ENCODE assay signal across 18 cellular contexts in the genomic region with DNA sequence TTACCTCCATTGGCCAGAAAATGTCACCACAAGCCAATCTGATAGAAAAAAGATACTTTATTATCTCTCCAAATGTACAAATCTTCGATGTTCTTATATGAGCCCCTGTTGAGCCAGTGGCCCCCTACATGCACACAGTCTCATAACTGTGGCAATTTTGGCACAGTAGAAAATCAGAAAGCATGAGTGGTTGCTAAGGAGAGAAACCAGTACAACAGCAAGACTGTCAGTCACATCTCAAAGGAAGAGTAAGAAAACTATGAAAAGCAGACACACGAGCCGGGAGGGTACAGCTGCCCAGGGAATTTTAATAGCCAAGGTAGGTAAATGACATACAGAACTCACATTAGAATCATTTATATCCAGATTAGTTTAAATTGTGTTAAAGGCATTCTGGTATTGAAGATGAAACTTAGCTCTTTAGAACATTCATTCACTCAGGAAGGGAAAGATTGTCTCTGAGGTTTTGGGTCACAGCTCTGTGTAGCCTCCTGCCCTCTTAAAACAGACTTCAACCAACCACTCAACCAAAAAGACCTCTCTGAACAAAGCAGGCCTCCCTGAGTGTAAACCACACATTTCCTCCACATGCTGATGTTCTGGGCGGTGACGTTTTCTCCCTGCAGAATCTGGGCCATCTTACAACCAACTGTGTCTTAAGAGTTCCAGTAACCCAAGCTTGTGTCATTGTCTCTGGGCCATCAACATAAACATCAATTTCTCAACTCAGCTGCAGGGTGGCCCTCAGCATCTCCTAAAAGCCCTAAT.
DNase-seq lines count a peak whose midpoint lies in the region; ATAC-seq, FAIRE-seq and TF ChIP-seq lines count a peak whose summit lies in the region.
"Had no signal": no experiment of that assay in that cellular context is flagged by ENCODE, and none has a peak within 500 bp of the region (broad histone marks: within the 10 kb centered on the region; RNA-seq: fewer than 3 reads in every experiment).

No MANE protein-coding gene starts in this region.

- H3K9me3 Mint-ChIP-seq in activated T-cell treated with anti-CD3 and anti-CD28 coated beads, Interleukin-2, amount 50 U/mL, for 4 hours, result no peaks in the 10 kb centered on the region
- H3K9me3 Mint-ChIP-seq in T-helper 1 cell treated with Interleukin-12 subunit alpha and Interleukin-12 subunit beta and Interleukin-4 antibody, amounts not matched to agents 30 μg/mL and 1 μg/mL, for 36 hours, result peaks cover 4% of the 10 kb centered on the region
- peaks cover 14 to 16% of the 10 kb centered on the region in 2 donors for H3K9me3 Mint-ChIP-seq in effector memory CD8-positive, alpha-beta T cell
- H3K9me3 Mint-ChIP-seq: nephron; T-helper 2 cell treated with Interferon-gamma antibody and Interleukin-4, amounts not matched to agents 5 μg/mL and 100 μg/mL, for 36 hours had no signal

- peak; percentile 18 to 41 for ATAC-seq in activated T-cell treated with anti-CD3 and anti-CD28 coated beads, Interleukin-2, amount 50 U/mL, for 4 hours
- ATAC-seq in effector memory CD8-positive, alpha-beta T cell (replicated peaks), result peak; percentile 92
- ATAC-seq in HG02763 (IDR thresholded peaks at IDR 0.05; ENCODE audit: unreplicated experiment), result no peak
- ATAC-seq: psoas muscle had no signal

- peak overlapping the region; percentile 22 for H3K27ac ChIP-seq in smooth muscle cell (ENCODE audit: low read depth)
- H3K27ac ChIP-seq: psoas muscle, vagina had no signal

- H2AFZ ChIP-seq in smooth muscle cell (ENCODE audit: low read depth), result no peak overlapping the region

- no peak for FAIRE-seq in urothelium cell line (lab: Jason Lieb, UNC)
- FAIRE-seq: frontal cortex had no signal

- no peaks in the 10 kb centered on the region for H3K9me3 ChIP-seq in smooth muscle cell (replicated peaks; ENCODE audit: low read depth)
- H3K9me3 ChIP-seq: psoas muscle, vagina had no signal

- DNase-seq in activated T-cell treated with anti-CD3 and anti-CD28 coated beads, Interleukin-2, amount 50 U/mL, for 4 hours, result no peak
- DNase-seq in activated T-cell treated with anti-CD3 and anti-CD28 coated beads, Interleukin-2, amount 50 U/mL, for 48 hours, result no peak
- peak in 2 of 3 experiments; percentile 48 to 52 for DNase-seq in effector memory CD8-positive, alpha-beta T cell
- no peak for DNase-seq in smooth muscle cell (lab: John Stamatoyannopoulos, UW; ENCODE audit: unreplicated experiment)
- DNase-seq in urothelium cell line (ENCODE audit: low spot score), result no peak
- DNase-seq in AML-193 (lab: John Stamatoyannopoulos, UW), result no peak
- DNase-seq: DMS 273 treated with DMSO at 0.1 percent for 48 hours, NCI-H1417 treated with DMSO at 0.1 percent for 48 hours, psoas muscle, Right ventricle myocardium superior had no signal

- no peaks in the 10 kb centered on the region for H3K27me3 Mint-ChIP-seq in activated T-cell treated with anti-CD3 and anti-CD28 coated beads, Interleukin-2, amount 50 U/mL, for 4 hours (ENCODE audit: low read depth)
- H3K27me3 Mint-ChIP-seq in T-helper 1 cell treated with Interleukin-12 subunit alpha and Interleukin-12 subunit beta and Interleukin-4 antibody, amounts not matched to agents 30 μg/mL and 1 μg/mL, for 36 hours (ENCODE audit: low read depth), result no peaks in the 10 kb centered on the region
- H3K27me3 Mint-ChIP-seq in effector memory CD8-positive, alpha-beta T cell, result no peaks in the 10 kb centered on the region

- H3K4me1 ChIP-seq in smooth muscle cell (ENCODE audit: low read depth), result no peaks in the 10 kb centered on the region
- H3K4me1 ChIP-seq: psoas muscle, vagina had no signal

- peaks cover 21% of the 10 kb centered on the region for H3K4me1 Mint-ChIP-seq in activated T-cell treated with anti-CD3 and anti-CD28 coated beads, Interleukin-2, amount 50 U/mL, for 4 hours (ENCODE audit: low read depth)
- peaks cover 10% of the 10 kb centered on the region for H3K4me1 Mint-ChIP-seq in T-helper 1 cell treated with Interleukin-12 subunit alpha and Interleukin-12 subunit beta and Interleukin-4 antibody, amounts not matched to agents 30 μg/mL and 1 μg/mL, for 36 hours (ENCODE audit: low read depth)
- peaks cover 0 to 24% of the 10 kb centered on the region in 2 donors for H3K4me1 Mint-ChIP-seq in effector memory CD8-positive, alpha-beta T cell (ENCODE audit: low read depth in 2 of 2)
- H3K4me1 Mint-ChIP-seq: nephron had no signal

- no peak overlapping the region for H3K9ac ChIP-seq in smooth muscle cell (ENCODE audit: low read depth)

- no peak overlapping the region for H3K4me3 ChIP-seq in smooth muscle cell
- H3K4me3 ChIP-seq: lung, psoas muscle, vagina had no signal

- no peak overlapping the region for H3K4me3 Mint-ChIP-seq in activated T-cell treated with anti-CD3 and anti-CD28 coated beads, Interleukin-2, amount 50 U/mL, for 4 hours
- H3K4me3 Mint-ChIP-seq in T-helper 1 cell treated with Interleukin-12 subunit alpha and Interleukin-12 subunit beta and Interleukin-4 antibody, amounts not matched to agents 30 μg/mL and 1 μg/mL, for 36 hours, result no peak overlapping the region
- H3K4me3 Mint-ChIP-seq in effector memory CD8-positive, alpha-beta T cell, result peak overlapping the region in 1 of 2 donors; percentile 82
- H3K4me3 Mint-ChIP-seq: nephron; stimulated activated naive CD8-positive, alpha-beta T cell treated with anti-CD3 and anti-CD28 coated beads, Interleukin-15, Interleukin-2, amounts not matched to agents 100 ng/mL and 50 ng/mL, for 24 hours; T-helper 2 cell treated with Interferon-gamma antibody and Interleukin-4, amounts not matched to agents 5 μg/mL and 100 μg/mL, for 36 hours had no signal

- no peak for TF ChIP-seq CTCF in smooth muscle cell (IDR thresholded peaks at IDR 0.05; ENCODE audit: borderline replicate concordance, insufficient read depth, poor library complexity, severe bottlenecking)

- no peaks in the 10 kb centered on the region for H3K79me2 ChIP-seq in smooth muscle cell (ENCODE audit: low read depth)

- H3K27ac Mint-ChIP-seq in T-helper 1 cell treated with Interleukin-12 subunit alpha and Interleukin-12 subunit beta and Interleukin-4 antibody, amounts not matched to agents 30 μg/mL and 1 μg/mL, for 36 hours, result peak overlapping the region; percentile 24
- peak overlapping the region; percentile 27 to 77 for H3K27ac Mint-ChIP-seq in effector memory CD8-positive, alpha-beta T cell
- H3K27ac Mint-ChIP-seq: nephron; stimulated activated naive CD8-positive, alpha-beta T cell treated with anti-CD3 and anti-CD28 coated beads, Interleukin-15, Interleukin-2, amounts not matched to agents 100 ng/mL and 50 ng/mL, for 24 hours; T-helper 2 cell treated with Interferon-gamma antibody and Interleukin-4, amounts not matched to agents 5 μg/mL and 100 μg/mL, for 36 hours had no signal

- peaks cover 11% of the 10 kb centered on the region for H3F3A ChIP-seq in smooth muscle cell (ENCODE audit: low read depth)

- H3K36me3 Mint-ChIP-seq in activated T-cell treated with anti-CD3 and anti-CD28 coated beads, Interleukin-2, amount 50 U/mL, for 4 hours (ENCODE audit: insufficient read depth), result no peaks in the 10 kb centered on the region
- H3K36me3 Mint-ChIP-seq in T-helper 1 cell treated with Interleukin-12 subunit alpha and Interleukin-12 subunit beta and Interleukin-4 antibody, amounts not matched to agents 30 μg/mL and 1 μg/mL, for 36 hours (ENCODE audit: low read depth), result no peaks in the 10 kb centered on the region
- H3K36me3 Mint-ChIP-seq in effector memory CD8-positive, alpha-beta T cell (ENCODE audit: insufficient read depth), result peaks cover 5% of the 10 kb centered on the region

- no peaks in the 10 kb centered on the region for H3K27me3 ChIP-seq in smooth muscle cell (ENCODE audit: low read depth)
- H3K27me3 ChIP-seq: vagina had no signal

- no peak overlapping the region for H3K4me2 ChIP-seq in smooth muscle cell

- H3K36me3 ChIP-seq in smooth muscle cell (ENCODE audit: low read depth), result no peaks in the 10 kb centered on the region
- H3K36me3 ChIP-seq: vagina had no signal

- no peaks in the 10 kb centered on the region for H4K20me1 ChIP-seq in smooth muscle cell (ENCODE audit: low read depth)

- WGBS in smooth muscle cell (ENCODE audit: low lambda C conversion rate), result 57% methylated on average over 5 of the region's 5 CpGs

Comparison
In these comparisons a context has a peak if more than half of its experiments do, and no peak if none do; other contexts are left out.
1. DNase-seq: peak in effector memory CD8-positive, alpha-beta T cell (2 of 3); none in activated T-cell treated with anti-CD3 and anti-CD28 coated beads, Interleukin-2, amount 50 U/mL, for 4 hours (single experiment), activated T-cell treated with anti-CD3 and anti-CD28 coated beads, Interleukin-2, amount 50 U/mL, for 48 hours (0 of 2), smooth muscle cell (single experiment), urothelium cell line (single experiment) and AML-193 (0 of 2).